Comparison of ENCODE assay signal across 8 cellular contexts in the genomic region with DNA sequence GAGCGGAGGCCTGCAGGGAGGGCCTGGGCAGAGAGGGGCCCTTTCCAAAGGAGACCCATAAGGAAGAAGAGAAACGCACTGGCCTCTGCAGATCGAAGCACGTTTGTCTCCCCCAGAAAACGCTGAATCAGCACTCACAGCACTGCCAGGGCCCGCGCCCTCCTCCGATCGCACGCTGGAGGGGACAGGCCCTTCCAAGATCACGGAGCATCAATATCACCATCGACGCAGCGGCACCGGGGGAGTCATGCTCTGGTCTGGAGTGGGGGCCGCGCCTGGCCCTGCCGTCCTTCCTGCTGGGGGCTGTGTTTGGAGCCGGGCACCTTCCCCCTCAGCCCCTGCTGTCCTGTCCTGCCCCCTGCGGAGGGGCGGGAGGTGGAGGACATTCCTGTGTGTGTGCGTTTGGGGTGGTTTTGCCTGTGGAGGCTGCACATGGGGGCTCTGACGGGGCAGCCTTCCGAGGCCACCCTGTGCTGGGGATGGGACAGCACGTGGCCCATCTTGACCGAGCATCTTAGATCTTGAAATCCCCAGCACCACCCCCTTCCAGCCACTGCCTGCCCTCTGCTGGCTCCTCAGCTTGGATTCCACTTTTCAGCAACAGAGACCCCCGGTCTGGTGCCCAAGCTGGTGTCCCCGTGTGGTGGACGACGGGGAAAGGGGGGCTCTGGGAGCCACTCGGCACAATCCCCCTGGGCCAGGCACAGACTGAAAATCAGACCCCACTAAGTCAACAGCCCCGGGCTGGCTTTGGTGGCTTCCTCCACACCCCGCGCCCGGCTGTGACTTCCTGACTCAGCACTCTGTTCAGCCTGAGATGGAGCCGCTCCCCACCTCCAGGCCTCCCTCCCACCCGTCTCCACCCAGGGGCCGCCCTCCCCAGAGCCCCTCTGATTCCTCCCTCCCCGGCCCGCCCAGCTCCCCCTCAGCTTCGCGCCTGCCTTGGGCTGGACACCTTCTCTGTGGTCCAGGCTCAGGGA. TPM values are rescaled to one million over a fixed set of nuclear protein-coding genes. Genes with fewer than 3 reads are reported as not detected.
DNase-seq lines count a peak whose midpoint lies in the region; ATAC-seq and TF ChIP-seq lines count a peak whose summit lies in the region.

No MANE protein-coding gene starts in this region.

- CTCF ChIA-PET in AG04450 (lab: Charles Lee) (no interaction called here), WTC11 (lab: Charles Lee) (interaction anchor here (0.6 to 2.1 kb wide), 10 partner anchors 8 to 143 kb away, joined by 3 to 12 read pairs (median 4); partner anchors contain the start of gene NACC2)

- no peak overlapping the region for H3K9ac ChIP-seq in endodermal cell (ENCODE audit: extremely low read depth, low read length, poor library complexity, severe bottlenecking)

- ATAC-seq in GM19395 (IDR thresholded peaks at IDR 0.05; ENCODE audit: unreplicated experiment) (peak; percentile 3), WTC11 (peak; percentile 5; the same call in 1 of the 2 replicates), omental fat pad (ENCODE audit: low FRiP score) (peak; percentile 2), GM19397 (IDR thresholded peaks at IDR 0.05; ENCODE audit: unreplicated experiment) (no peak)

- H3K27ac Mint-ChIP-seq in WTC11, result no peak overlapping the region
- no peak overlapping the region for H3K27ac Mint-ChIP-seq in endodermal cell

- peak; percentile 32 for TF ChIP-seq CTCF in AG04450 (IDR thresholded peaks at IDR 0.05; ENCODE audit: low read depth, low read length)
- no peak for TF ChIP-seq CTCF in WTC11 (IDR thresholded peaks at IDR 0.05)
- TF ChIP-seq CTCF in endodermal cell (conservative IDR thresholded peaks at IDR 0.05), result peak; percentile 58
- TF ChIP-seq CTCF in omental fat pad (IDR thresholded peaks at IDR 0.05), result no peak

- WGBS in endodermal cell (ENCODE audit: insufficient coverage in 1 of 2, insufficient read length in 1 of 2), 2 experiments, result 21 to 49% methylated on average over 5 to 42 of the region's 42 CpGs

- DNase-seq in AG04450 (ENCODE audit: low read depth, low spot score) (no peak), WTC11 (ENCODE audit: low spot score) (no peak), endodermal cell (peak; percentile 79), omental fat pad (ENCODE audit: low spot score) (no peak), HK-2 (ENCODE audit: unreplicated experiment) (no peak), DMS153 treated with DMSO at 0.1 percent for 48 hours (lab: John Stamatoyannopoulos, UW; ENCODE audit: unreplicated experiment) (no peak)

- H3K36me3 Mint-ChIP-seq in WTC11, result no peaks in the 10 kb centered on the region
- peaks cover 10% of the 10 kb centered on the region for H3K36me3 Mint-ChIP-seq in endodermal cell (ENCODE audit: low read depth)

- H3K27me3 ChIP-seq in AG04450 (ENCODE audit: control insufficient read depth, insufficient read depth, low read length) (no peaks in the 10 kb centered on the region), endodermal cell (ENCODE audit: control insufficient read depth, insufficient read depth, low read length, poor library complexity, severe bottlenecking) (no peaks in the 10 kb centered on the region)

- H3K27ac ChIP-seq in AG04450 (ENCODE audit: low read depth, low read length), result peak overlapping the region; percentile 47
- no peak overlapping the region for H3K27ac ChIP-seq in endodermal cell (ENCODE audit: low read depth, low read length)

- peaks cover 43% of the 10 kb centered on the region for H3K4me1 Mint-ChIP-seq in WTC11
- H3K4me1 Mint-ChIP-seq in endodermal cell, result peaks cover 2% of the 10 kb centered on the region

- peaks cover 6% of the 10 kb centered on the region for H3K36me3 ChIP-seq in endodermal cell (ENCODE audit: control insufficient read depth, insufficient read depth, low read length)

- H3K4me3 ChIP-seq in AG04450 (ENCODE audit: low read depth, low read length) (peak overlapping the region; percentile 36), endodermal cell (ENCODE audit: low read length) (peak overlapping the region; percentile 49)

- H3K9me3 ChIP-seq in AG04450 (ENCODE audit: control insufficient read depth, insufficient read depth, low read length) (peaks cover 9% of the 10 kb centered on the region; the same call in 1 of the 2 replicates), endodermal cell (ENCODE audit: control insufficient read depth, low read length) (no peaks in the 10 kb centered on the region)

- peak overlapping the region; percentile 53 for H3K4me3 Mint-ChIP-seq in WTC11
- H3K4me3 Mint-ChIP-seq in endodermal cell, result peak overlapping the region; percentile 43

- no peaks in the 10 kb centered on the region for H3K9me3 Mint-ChIP-seq in WTC11
- H3K9me3 Mint-ChIP-seq in endodermal cell, result no peaks in the 10 kb centered on the region

- POLR2A ChIA-PET in AG04450 (lab: Yijun Ruan, JAX), result interaction anchor here (0.7 to 2.1 kb wide), 5 partner anchors 7 to 1130 kb away, joined by 3 to 12 read pairs (median 4); partner anchors contain the start of gene NACC2
- POLR2A ChIA-PET in WTC11 (lab: Charles Lee), result interaction anchor here (0.5 to 0.7 kb wide), 2 partner anchors 14 to 653 kb away, joined by 4 read pairs; no protein-coding TSS in a partner anchor

- H3K27me3 Mint-ChIP-seq in WTC11 (ENCODE audit: low read depth), result no peaks in the 10 kb centered on the region
- H3K27me3 Mint-ChIP-seq in endodermal cell (ENCODE audit: insufficient read depth), result peaks cover 11% of the 10 kb centered on the region

- no peaks in the 10 kb centered on the region for H3K4me1 ChIP-seq in endodermal cell (ENCODE audit: control insufficient read depth, insufficient read depth, low read length)

TF ChIP-seq in WTC11, 78 proteins besides CTCF, POLR2A, EP300 and RAD21 (continues in another document):
- TF ChIP-seq, protein P1, sequence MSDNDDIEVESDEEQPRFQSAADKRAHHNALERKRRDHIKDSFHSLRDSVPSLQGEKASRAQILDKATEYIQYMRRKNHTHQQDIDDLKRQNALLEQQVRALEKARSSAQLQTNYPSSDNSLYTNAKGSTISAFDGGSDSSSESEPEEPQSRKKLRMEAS (CRISPR knock-in tag; IDR thresholded peaks at IDR 0.05), result peak; percentile 86
- TF ChIP-seq NFYB (CRISPR knock-in tag; conservative IDR thresholded peaks at IDR 0.05; ENCODE audit: low read depth) (no peak), ZNF281 (CRISPR knock-in tag; IDR thresholded peaks at IDR 0.05) (0 out of 2 replicates have a peak, but pooled peaks have one; percentile 64), ERG (CRISPR knock-in tag; IDR thresholded peaks at IDR 0.05) (no peak), ZNF263 (CRISPR knock-in tag; IDR thresholded peaks at IDR 0.05; ENCODE audit: low read depth) (no peak), ZNF232 (CRISPR knock-in tag; IDR thresholded peaks at IDR 0.05) (0 out of 2 replicates have a peak, but pooled peaks have one; percentile 46), ZNF423 (CRISPR knock-in tag; IDR thresholded peaks at IDR 0.05) (no peak)

RNA-seq across cellular contexts. Expression of gene TMEM250, which starts 8.3 kb away (rescaled TPM):
- polyA plus RNA-seq in AG04450 (2011; rRNA removed), result 8.8 and 12.7 TPM in 2 replicates
- polyA minus RNA-seq in AG04450 (2011; rRNA and poly(A)+ RNA removed), result 10.6 and 12.1 TPM in 2 replicates
- total RNA-seq in WTC11 (2021), result 39.4 to 41.0 TPM (median 39.5 TPM) in 3 replicates
- 10 to 100 TPM; 56.4 to 58.4 TPM for total RNA-seq in endodermal cell
- 28.9 TPM for polyA plus RNA-seq in endodermal cell (2013, experiment 1 of 2)
- polyA plus RNA-seq in endodermal cell (2013, experiment 2 of 2), result 28.8 TPM
- 10 to 100 TPM; 23.8 to 31.1 (median 28.4) TPM for total RNA-seq in omental fat pad

RNA-seq across cellular contexts. Expression of gene NACC2, which starts 15.3 kb away (rescaled TPM):
- polyA plus RNA-seq in AG04450 (2011; rRNA removed), result 11.7 and 12.2 TPM in 2 replicates
- 12.9 and 14.1 TPM in 2 replicates for polyA minus RNA-seq in AG04450 (2011; rRNA and poly(A)+ RNA removed)
- total RNA-seq in WTC11 (2021) (14.1 to 17.1 TPM (median 14.5 TPM) in 3 replicates), endodermal cell (10 to 100 TPM; 12.4 to 16.7 TPM), omental fat pad (10 to 100 TPM; 22.9 to 37.6 (median 24.8) TPM)
- 6.4 TPM for polyA plus RNA-seq in endodermal cell (2013, experiment 1 of 2)
- 6.8 TPM for polyA plus RNA-seq in endodermal cell (2013, experiment 2 of 2)

Comparison
In these comparisons a context has a peak if more than half of its experiments do, and no peak if none do; other contexts are left out.
1. CTCF ChIP-seq: peak in AG04450 (single experiment) and endodermal cell (single experiment); none in WTC11 (single experiment) and omental fat pad (0 of 3).